In genomic region chr4:82431026-82431745, GRCh38 we compare ENCODE assay signal across 8 cellular contexts. TPM values are rescaled to one million over a fixed set of nuclear protein-coding genes. Genes with fewer than 3 reads are reported as not detected.
DNase-seq lines count a peak whose midpoint lies in the region; ATAC-seq lines count a peak whose summit lies in the region.

No MANE protein-coding gene starts in this region.

- peak overlapping the region; percentile 100 for H3K9ac ChIP-seq in skeletal muscle satellite cell (ENCODE audit: low read depth, low read length)

- H3K36me3 Mint-ChIP-seq in activated naive CD4-positive, alpha-beta T cell treated with anti-CD3 and anti-CD28 coated beads, Interleukin-2, amount 50 U/mL, for 72 hours = peaks cover 45 to 73% of the 10 kb centered on the region in 2 donors

- no peaks in the 10 kb centered on the region for H3K9me3 Mint-ChIP-seq in activated naive CD4-positive, alpha-beta T cell treated with anti-CD3 and anti-CD28 coated beads, Interleukin-2, amount 50 U/mL, for 72 hours

- peak; percentile 52 for DNase-seq in ACHN
- peak; percentile 13 for DNase-seq in NCI-H82 treated with DMSO at 0.1 percent for 48 hours (lab: John Stamatoyannopoulos, UW; ENCODE audit: unreplicated experiment)
- DNase-seq in activated naive CD4-positive, alpha-beta T cell treated with anti-CD3 and anti-CD28 coated beads, Interleukin-2, amount 50 U/mL, for 72 hours (ENCODE audit: low spot score in 2 of 2) = peak; percentile 27 to 60
- peak; percentile 37 for DNase-seq in hepatic stellate cell (ENCODE audit: low spot score)
- DNase-seq in NK-92 (lab: John Stamatoyannopoulos, UW; ENCODE audit: unreplicated experiment) = no peak

- no peaks in the 10 kb centered on the region for H3K9me3 ChIP-seq in skeletal muscle satellite cell (replicated peaks; ENCODE audit: low read length)

- H3K4me3 ChIP-seq in skeletal muscle satellite cell (ENCODE audit: low read length) = peak overlapping the region; percentile 79

- peaks cover 27% of the 10 kb centered on the region for H3K36me3 ChIP-seq in skeletal muscle satellite cell (ENCODE audit: insufficient read depth, low read length)

- in situ Hi-C loops in ACHN (cut with HindIII; ENCODE audit: low pct_ligation_motif_present, low pct_unique_long_range_greater_than_20kb, low sequenced_read_pairs) = no loop called here

- peak overlapping the region; percentile 94 for H3K4me2 ChIP-seq in skeletal muscle satellite cell (ENCODE audit: low read length)

- peak overlapping the region; percentile 88 to 99 for H3K27ac Mint-ChIP-seq in activated naive CD4-positive, alpha-beta T cell treated with anti-CD3 and anti-CD28 coated beads, Interleukin-2, amount 50 U/mL, for 72 hours

- ATAC-seq in GM18517 (IDR thresholded peaks at IDR 0.05; ENCODE audit: unreplicated experiment) (peak; percentile 0), GM21737 (IDR thresholded peaks at IDR 0.05; ENCODE audit: unreplicated experiment) (no peak)
- ATAC-seq in activated naive CD4-positive, alpha-beta T cell treated with anti-CD3 and anti-CD28 coated beads, Interleukin-2, amount 50 U/mL, for 72 hours = no peak

- H3K4me1 ChIP-seq in skeletal muscle satellite cell (ENCODE audit: control insufficient read depth, insufficient read depth, low read length) = peaks cover 14% of the 10 kb centered on the region

- no peaks in the 10 kb centered on the region for H3K27me3 ChIP-seq in skeletal muscle satellite cell (ENCODE audit: control insufficient read depth, insufficient read depth, low read length)

RNA-seq across cellular contexts. Expression of gene ENOPH1, which starts 0.8 kb away (rescaled TPM):
- total RNA-seq in activated naive CD4-positive, alpha-beta T cell treated with anti-CD3 and anti-CD28 coated beads, Interleukin-2, amount 50 U/mL, for 72 hours = 10 to 100 TPM; 43.7 to 62.2 TPM
- 43.0 and 43.3 TPM in 2 replicates for total RNA-seq in skeletal muscle satellite cell (2012; rRNA removed)

RNA-seq across cellular contexts. Expression of gene HNRNPDL, which starts 0.9 kb away (rescaled TPM):
- 100 to 1,000 TPM; 166 to 309 TPM for total RNA-seq in activated naive CD4-positive, alpha-beta T cell treated with anti-CD3 and anti-CD28 coated beads, Interleukin-2, amount 50 U/mL, for 72 hours
- 112 and 130 TPM in 2 replicates for total RNA-seq in skeletal muscle satellite cell (2012; rRNA removed)

RNA-seq across cellular contexts. Expression of gene HNRNPD, which starts 57.4 kb away (rescaled TPM):
- 100 to 1,000 TPM; 260 to 462 TPM for total RNA-seq in activated naive CD4-positive, alpha-beta T cell treated with anti-CD3 and anti-CD28 coated beads, Interleukin-2, amount 50 U/mL, for 72 hours
- 22.9 and 25.3 TPM in 2 replicates for total RNA-seq in skeletal muscle satellite cell (2012; rRNA removed)
